ENCODE assay signal across 1 cellular context in the genomic region with DNA sequence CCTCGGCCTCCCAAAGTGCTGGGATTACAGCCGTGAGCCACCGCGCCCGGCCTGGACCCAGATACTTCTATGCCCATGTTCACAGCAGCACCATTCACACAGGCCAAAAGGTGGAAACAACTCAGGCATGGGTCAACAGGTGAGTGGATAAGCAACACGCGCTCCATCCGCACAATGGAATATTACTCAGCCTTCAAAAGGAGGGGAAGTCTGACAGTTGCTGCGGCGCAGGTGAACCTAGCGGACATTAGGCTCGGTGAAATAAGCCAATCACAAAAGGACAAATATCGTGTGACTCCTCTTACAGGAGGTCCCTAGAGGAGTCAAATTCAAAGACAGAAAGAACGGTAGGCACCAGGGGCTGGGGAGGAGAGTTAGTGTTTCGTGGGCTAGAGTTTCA.
TF ChIP-seq lines count a peak whose summit lies in the region.

No MANE protein-coding gene starts in this region.

TF ChIP-seq in K562, 482 proteins besides CTCF, POLR2A, EP300 and RAD21:
- peak; percentile 70 for TF ChIP-seq ZNF146 (CRISPR knock-in tag; IDR thresholded peaks at IDR 0.05; ENCODE audit: unreplicated experiment)
- TF ChIP-seq, protein P1, sequence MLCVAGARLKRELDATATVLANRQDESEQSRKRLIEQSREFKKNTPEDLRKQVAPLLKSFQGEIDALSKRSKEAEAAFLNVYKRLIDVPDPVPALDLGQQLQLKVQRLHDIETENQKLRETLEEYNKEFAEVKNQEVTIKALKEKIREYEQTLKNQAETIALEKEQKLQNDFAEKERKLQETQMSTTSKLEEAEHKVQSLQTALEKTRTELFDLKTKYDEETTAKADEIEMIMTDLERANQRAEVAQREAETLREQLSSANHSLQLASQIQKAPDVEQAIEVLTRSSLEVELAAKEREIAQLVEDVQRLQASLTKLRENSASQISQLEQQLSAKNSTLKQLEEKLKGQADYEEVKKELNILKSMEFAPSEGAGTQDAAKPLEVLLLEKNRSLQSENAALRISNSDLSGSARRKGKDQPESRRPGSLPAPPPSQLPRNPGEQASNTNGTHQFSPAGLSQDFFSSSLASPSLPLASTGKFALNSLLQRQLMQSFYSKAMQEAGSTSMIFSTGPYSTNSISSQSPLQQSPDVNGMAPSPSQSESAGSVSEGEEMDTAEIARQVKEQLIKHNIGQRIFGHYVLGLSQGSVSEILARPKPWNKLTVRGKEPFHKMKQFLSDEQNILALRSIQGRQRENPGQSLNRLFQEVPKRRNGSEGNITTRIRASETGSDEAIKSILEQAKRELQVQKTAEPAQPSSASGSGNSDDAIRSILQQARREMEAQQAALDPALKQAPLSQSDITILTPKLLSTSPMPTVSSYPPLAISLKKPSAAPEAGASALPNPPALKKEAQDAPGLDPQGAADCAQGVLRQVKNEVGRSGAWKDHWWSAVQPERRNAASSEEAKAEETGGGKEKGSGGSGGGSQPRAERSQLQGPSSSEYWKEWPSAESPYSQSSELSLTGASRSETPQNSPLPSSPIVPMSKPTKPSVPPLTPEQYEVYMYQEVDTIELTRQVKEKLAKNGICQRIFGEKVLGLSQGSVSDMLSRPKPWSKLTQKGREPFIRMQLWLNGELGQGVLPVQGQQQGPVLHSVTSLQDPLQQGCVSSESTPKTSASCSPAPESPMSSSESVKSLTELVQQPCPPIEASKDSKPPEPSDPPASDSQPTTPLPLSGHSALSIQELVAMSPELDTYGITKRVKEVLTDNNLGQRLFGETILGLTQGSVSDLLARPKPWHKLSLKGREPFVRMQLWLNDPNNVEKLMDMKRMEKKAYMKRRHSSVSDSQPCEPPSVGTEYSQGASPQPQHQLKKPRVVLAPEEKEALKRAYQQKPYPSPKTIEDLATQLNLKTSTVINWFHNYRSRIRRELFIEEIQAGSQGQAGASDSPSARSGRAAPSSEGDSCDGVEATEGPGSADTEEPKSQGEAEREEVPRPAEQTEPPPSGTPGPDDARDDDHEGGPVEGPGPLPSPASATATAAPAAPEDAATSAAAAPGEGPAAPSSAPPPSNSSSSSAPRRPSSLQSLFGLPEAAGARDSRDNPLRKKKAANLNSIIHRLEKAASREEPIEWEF (CRISPR knock-in tag; IDR thresholded peaks at IDR 0.05): no peak
